ENCODE assay signal across 17 cellular contexts in the genomic region with DNA sequence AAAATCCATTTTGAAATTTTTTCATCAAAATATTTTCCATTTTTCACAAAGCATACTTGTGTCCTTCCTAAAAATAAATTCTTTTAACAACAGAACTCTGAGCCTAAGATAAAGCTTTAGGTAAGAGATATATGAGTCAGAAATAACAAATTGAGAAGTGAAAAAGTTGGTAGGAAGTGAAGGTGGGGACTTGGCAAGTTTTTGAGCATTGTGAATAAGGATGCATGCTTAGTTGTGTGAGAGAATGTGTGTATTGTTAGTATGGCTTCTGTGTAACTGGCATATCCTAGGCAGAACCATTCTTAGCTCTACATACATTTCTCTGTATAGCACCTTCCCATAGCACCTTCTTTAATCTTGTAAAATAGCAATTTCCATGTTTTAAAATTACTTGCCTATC. TPM values are rescaled to one million over a fixed set of nuclear protein-coding genes. Genes with fewer than 3 reads are reported as not detected.
DNase-seq lines count a peak whose midpoint lies in the region; ATAC-seq, FAIRE-seq and TF ChIP-seq lines count a peak whose summit lies in the region.
"Had no signal": no experiment of that assay in that cellular context is flagged by ENCODE, and none has a peak within 500 bp of the region (broad histone marks: within the 10 kb centered on the region; RNA-seq: fewer than 3 reads in every experiment).

No MANE protein-coding gene starts in this region.

- CTCF ChIA-PET in GM10248 (lab: Yijun Ruan, JAX), result no interaction called here
- CTCF ChIA-PET in RWPE1 (lab: Yijun Ruan, JAX), result no interaction called here

- TF ChIP-seq CTCF in GM10248 (IDR thresholded peaks at IDR 0.05; ENCODE audit: control extremely low read depth, extremely low read depth, low read depth, missing control alignments) (no peak), RWPE1 (conservative IDR thresholded peaks at IDR 0.05; ENCODE audit: low read depth) (no peak)

- DNase-seq in GM10248 (ENCODE audit: extremely low spot score), result peak; percentile 8
- DNase-seq in GM12892 (ENCODE audit: insufficient read length), result no peak
- DNase-seq in OCI-M2 (lab: John Stamatoyannopoulos, UW; ENCODE audit: unreplicated experiment), result no peak
- no peak for DNase-seq in RWPE1 (ENCODE audit: low spot score)
- no peak for DNase-seq in head of caudate nucleus
- DNase-seq: 8988T; activated CD8-positive, alpha-beta memory T cell treated with anti-CD3 and anti-CD28 coated beads, Interleukin-2, amount 50 U/mL, for 48 hours; activated naive CD8-positive, alpha-beta T cell treated with anti-CD3 and anti-CD28 coated beads, Interleukin-2, amount 10 ng/mL, durations not matched to agents 7 days and 5 days; erythroblast; NCI-H2171; spleen; upper lobe of left lung had no signal

- TF ChIP-seq POLR2A in GM12892 (IDR thresholded peaks at IDR 0.05; ENCODE audit: low read depth, low read length), result no peak

- ATAC-seq in GM19328 (IDR thresholded peaks at IDR 0.05; ENCODE audit: unreplicated experiment) (peak; percentile 73), HG02588 (IDR thresholded peaks at IDR 0.05; ENCODE audit: unreplicated experiment) (peak; percentile 83), HG03354 (IDR thresholded peaks at IDR 0.05; ENCODE audit: poor library complexity, severe bottlenecking, unreplicated experiment) (peak; percentile 69)
- ATAC-seq: SK-N-SH treated with all-trans-retinoic acid at 6 μM for 48 hours had no signal

- intact Hi-C loops in head of caudate nucleus (cut with DNase I), result no loop called here

- no peak overlapping the region for H3K27ac ChIP-seq in RWPE1
- H3K27ac ChIP-seq: spleen, upper lobe of left lung had no signal

- POLR2A ChIA-PET in GM10248 (lab: Yijun Ruan, JAX), result no interaction called here
- POLR2A ChIA-PET in RWPE1 (lab: Yijun Ruan, JAX; ENCODE audit: low non-redundant PET), result no interaction called here

- no peak for FAIRE-seq in GM12892 (lab: Jason Lieb, UNC)
- FAIRE-seq: H1 had no signal

RNA-seq across cellular contexts. Expression of a gene that starts 6.8 kb away (rescaled TPM):
- polyA plus RNA-seq in GM12892 (2012; ENCODE audit: missing spikeins), result not detected

RNA-seq across cellular contexts. Expression of a gene that starts 57.5 kb away (rescaled TPM):
- polyA plus RNA-seq in GM12892 (2012; ENCODE audit: missing spikeins), result 71.7 TPM
